8 cellular contexts compared by ENCODE assay signal in the genomic region with DNA sequence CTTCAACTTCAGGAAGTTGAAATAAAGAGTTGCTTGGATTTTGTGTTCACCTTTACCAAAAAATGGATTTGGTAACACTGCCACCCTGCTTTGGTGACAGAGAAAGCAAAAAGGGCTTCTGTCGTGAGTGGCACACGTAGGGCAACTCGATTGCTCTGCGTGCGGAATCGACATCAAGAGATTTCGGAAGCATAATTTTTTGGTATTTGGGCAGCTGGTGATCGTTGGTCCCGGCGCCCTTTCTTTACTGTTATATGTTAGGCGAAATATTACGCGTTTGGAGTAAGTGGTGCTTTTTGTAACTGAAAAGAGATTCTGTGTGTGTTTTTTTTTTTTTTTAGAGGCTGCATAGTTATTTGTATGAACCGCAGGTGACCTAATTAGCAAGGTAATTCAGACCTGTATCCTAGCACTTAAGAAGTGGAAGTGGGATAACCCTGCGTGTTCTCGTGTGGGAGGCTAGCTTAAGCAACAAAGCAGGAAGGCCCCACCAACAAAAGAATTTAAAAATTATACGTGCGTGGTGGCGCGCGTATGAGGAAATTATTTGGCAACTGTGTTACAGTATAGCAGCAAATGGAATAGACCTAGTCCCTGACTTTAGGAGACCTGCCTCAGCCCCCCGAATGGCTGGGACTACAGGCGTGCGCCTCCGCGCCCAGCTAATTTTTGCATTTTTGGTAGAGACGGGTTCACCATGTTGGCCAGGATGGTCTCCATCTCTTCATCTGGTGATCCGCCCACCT. TPM values are rescaled to one million over a fixed set of nuclear protein-coding genes. Genes with fewer than 3 reads are reported as not detected.
DNase-seq lines count a peak whose midpoint lies in the region; ATAC-seq and TF ChIP-seq lines count a peak whose summit lies in the region.

Gene RNU11, plus strand, starts transcription at position 108 of the 746 bp plus-strand sequence.

- peak within 1 kb of the TSS; percentile 85 for H3K4me3 Mint-ChIP-seq in progenitor cell of endocrine pancreas (ENCODE audit: low read depth)

- no peaks in the 10 kb centered on the region for H3K36me3 ChIP-seq in left ventricle myocardium inferior

- no peak for TF ChIP-seq CTCF in GM13977 (IDR thresholded peaks at IDR 0.05; ENCODE audit: extremely low read depth, insufficient read depth, missing control alignments)
- TF ChIP-seq CTCF in left ventricle myocardium inferior (IDR thresholded peaks at IDR 0.05; ENCODE audit: borderline replicate concordance) = no peak
- no peak for TF ChIP-seq CTCF in progenitor cell of endocrine pancreas (IDR thresholded peaks at IDR 0.05; ENCODE audit: unreplicated experiment)

- no peaks in the 10 kb centered on the region for H3K9me3 ChIP-seq in left ventricle myocardium inferior (replicated peaks)

- no peaks in the 10 kb centered on the region for H3K36me3 Mint-ChIP-seq in progenitor cell of endocrine pancreas (ENCODE audit: insufficient read depth)

- H3K4me1 Mint-ChIP-seq in progenitor cell of endocrine pancreas (ENCODE audit: low read depth) = peaks cover 10% of the 10 kb centered on the region

- peak within 1 kb of the TSS; percentile 63 for H3K4me3 ChIP-seq in left ventricle myocardium inferior

- peaks cover 41% of the 10 kb centered on the region for H3K4me1 ChIP-seq in left ventricle myocardium inferior

- H3K27me3 ChIP-seq in left ventricle myocardium inferior (ENCODE audit: low read depth) = no peaks in the 10 kb centered on the region

- in situ Hi-C loops in GM13977 (cut with MboI; ENCODE audit: low pct_unique_long_range_greater_than_20kb, low sequenced_read_pairs, unreplicated experiment) = loop anchor here (10.0 kb wide), 1 partner anchor 226 kb away; no protein-coding TSS in a partner anchor

- H3K27ac Mint-ChIP-seq in progenitor cell of endocrine pancreas = peak within 1 kb of the TSS; percentile 100

- H3K9me3 Mint-ChIP-seq in progenitor cell of endocrine pancreas (ENCODE audit: low read depth) = no peaks in the 10 kb centered on the region

- ATAC-seq in HG02852 (IDR thresholded peaks at IDR 0.05; ENCODE audit: unreplicated experiment) = peak; percentile 56

- DNase-seq in GM13977 (ENCODE audit: low spot score) = peak; percentile 76
- DNase-seq in NCI-H1436 treated with DMSO at 0.1 percent for 48 hours (lab: John Stamatoyannopoulos, UW) = peak; percentile 91
- DNase-seq in T follicular helper cell (ENCODE audit: low read depth) = peak; percentile 82
- DNase-seq in amniotic stem cell (lab: John Stamatoyannopoulos, UW) = peak; percentile 99
- peak; percentile 84 for DNase-seq in left ventricle myocardium inferior
- peak; percentile 54 for DNase-seq in progenitor cell of endocrine pancreas (ENCODE audit: low spot score, unreplicated experiment)
- peak; percentile 90 for DNase-seq in ureter (ENCODE audit: low spot score)

- no peaks in the 10 kb centered on the region for H3K27me3 Mint-ChIP-seq in progenitor cell of endocrine pancreas

- H3K27ac ChIP-seq in left ventricle myocardium inferior (replicated peaks) = peak within 1 kb of the TSS; percentile 95

- intact Hi-C loops in left ventricle myocardium inferior (cut with micrococcal nuclease) = no loop called here

RNA-seq across cellular contexts. Expression of gene RNU11, which starts in this region (rescaled TPM):
- total RNA-seq in left ventricle myocardium inferior = not detected
- not detected in 2 replicates for total RNA-seq in progenitor cell of endocrine pancreas
- not detected for total RNA-seq in ureter

Comparison
In these comparisons a context has a peak if more than half of its experiments do, and no peak if none do; other contexts are left out.
1. Peak in every context shown above with its lines: DNase-seq, ATAC-seq, H3K4me3 ChIP-seq and H3K27ac ChIP-seq.
2. Peak in DNase-seq, H3K4me3 ChIP-seq and H3K27ac ChIP-seq in left ventricle myocardium inferior; RNA of the gene not detected or under 1 TPM.
3. Peak in DNase-seq in progenitor cell of endocrine pancreas; RNA of the gene not detected or under 1 TPM.
4. Peak in DNase-seq in ureter; RNA of the gene not detected or under 1 TPM.